In genomic region chr3:40452057-40452456, GRCh38 we compare ENCODE assay signal across 8 cellular contexts. TPM values are rescaled to one million over a fixed set of nuclear protein-coding genes. Genes with fewer than 3 reads are reported as not detected.
A peak's percentile ranks its signal among the peaks of the same experiment; 100 is the strongest.
DNase-seq lines count a peak whose midpoint lies in the region; ATAC-seq and TF ChIP-seq lines count a peak whose summit lies in the region.

No MANE protein-coding gene starts in this region.

- H3K4me3 ChIP-seq in left ventricle myocardium inferior (peak overlapping the region; percentile 81), vagina (peak overlapping the region; percentile 68 to 84)

- H3K9me3 Mint-ChIP-seq in brain, result peaks cover 0 to 3% (median 0%) of the 10 kb centered on the region in 5 experiments
- H3K9me3 Mint-ChIP-seq in mesothelial cell of epicardium, result no peaks in the 10 kb centered on the region

- TF ChIP-seq CTCF in left ventricle myocardium inferior (IDR thresholded peaks at IDR 0.05; ENCODE audit: borderline replicate concordance) (no peak), brain (conservative IDR thresholded peaks at IDR 0.05) (no peak), mesothelial cell of epicardium (IDR thresholded peaks at IDR 0.05; ENCODE audit: unreplicated experiment) (no peak), vagina (IDR thresholded peaks at IDR 0.05) (no peak)

- intact Hi-C loops in left ventricle myocardium inferior (cut with micrococcal nuclease) (no loop called here), left cardiac atrium (cut with DNase I) (loop anchor here in 1 of 2 donors (10.0 kb wide), 2 partner anchors 127 to 257 kb away; no protein-coding TSS in a partner anchor), vagina (cut with DNase I) (loop anchor here (10.0 kb wide), 1 partner anchor 53 kb away; the partner anchor contains the start of gene ZNF620)

- TF ChIP-seq POLR2A in vagina (IDR thresholded peaks at IDR 0.05), result no peak

- H3K27ac ChIP-seq in left ventricle myocardium inferior (replicated peaks) (peak overlapping the region; percentile 96), vagina (no peak overlapping the region)

- H3K9me3 ChIP-seq in left ventricle myocardium inferior (replicated peaks) (no peaks in the 10 kb centered on the region), vagina (no peaks in the 10 kb centered on the region)

- H3K27me3 ChIP-seq in left ventricle myocardium inferior (ENCODE audit: low read depth), result no peaks in the 10 kb centered on the region
- H3K27me3 ChIP-seq in vagina, result no peaks in the 10 kb centered on the region

- peaks cover 61% of the 10 kb centered on the region for H3K4me1 Mint-ChIP-seq in brain
- H3K4me1 Mint-ChIP-seq in mesothelial cell of epicardium, result peaks cover 25% of the 10 kb centered on the region

- no peaks in the 10 kb centered on the region for H3K36me3 Mint-ChIP-seq in brain
- H3K36me3 Mint-ChIP-seq in mesothelial cell of epicardium, result peaks cover 2% of the 10 kb centered on the region

- peaks cover 9% of the 10 kb centered on the region for H3K36me3 ChIP-seq in left ventricle myocardium inferior
- no peaks in the 10 kb centered on the region for H3K36me3 ChIP-seq in vagina

- peaks cover 34% of the 10 kb centered on the region for H3K4me1 ChIP-seq in left ventricle myocardium inferior
- peaks cover 26% of the 10 kb centered on the region for H3K4me1 ChIP-seq in vagina

- ATAC-seq in left cardiac atrium (no peak), GM19395 (IDR thresholded peaks at IDR 0.05; ENCODE audit: unreplicated experiment) (no peak), HG03565 (IDR thresholded peaks at IDR 0.05; ENCODE audit: unreplicated experiment) (no peak)

- H3K27ac Mint-ChIP-seq in brain (peak overlapping the region; percentile 95 to 99 (median 98)), mesothelial cell of epicardium (peak overlapping the region; percentile 99)

- H3K27me3 Mint-ChIP-seq in brain (peaks cover 5% of the 10 kb centered on the region), mesothelial cell of epicardium (ENCODE audit: low read depth) (no peaks in the 10 kb centered on the region)

- DNase-seq in left ventricle myocardium inferior, result no peak
- DNase-seq in left cardiac atrium, result no peak
- DNase-seq in mesothelial cell of epicardium (ENCODE audit: low spot score in 2 of 2, unreplicated experiment in 2 of 2), result no peak
- DNase-seq in vagina (ENCODE audit: extremely low spot score in 2 of 2), result no peak
- no peak for DNase-seq in NCI-H146 (lab: John Stamatoyannopoulos, UW)

- peak overlapping the region; percentile 94 to 100 (median 98) for H3K4me3 Mint-ChIP-seq in brain
- peak overlapping the region; percentile 85 for H3K4me3 Mint-ChIP-seq in mesothelial cell of epicardium

RNA-seq across cellular contexts. Expression of gene RPL14, which starts 5.1 kb away (rescaled TPM):
- 901 TPM for total RNA-seq in left ventricle myocardium inferior
- 1,000 to 10,000 TPM; 1,044 to 1,097 TPM for total RNA-seq in left cardiac atrium
- 635 TPM for polyA plus RNA-seq in brain (ENCODE audit: insufficient read depth, low read depth, low replicate concordance)
- 1,756 to 1,956 TPM (median 1,904 TPM) in 3 replicates for total RNA-seq in mesothelial cell of epicardium
- total RNA-seq in vagina, result 500 TPM

RNA-seq across cellular contexts. Expression of gene ZNF619, which starts 24.9 kb away (rescaled TPM):
- total RNA-seq in left ventricle myocardium inferior, result 3.6 TPM
- 1 to 10 TPM; 3.8 to 4.2 TPM for total RNA-seq in left cardiac atrium
- 1.8 TPM for polyA plus RNA-seq in brain (ENCODE audit: insufficient read depth, low read depth, low replicate concordance)
- 7.3 to 9.7 TPM (median 7.4 TPM) in 3 replicates for total RNA-seq in mesothelial cell of epicardium
- total RNA-seq in vagina, result 3.2 TPM

RNA-seq across cellular contexts. Expression of gene ZNF620, which starts 53.8 kb away (rescaled TPM):
- total RNA-seq in left ventricle myocardium inferior, result 2.3 TPM
- total RNA-seq in left cardiac atrium, result 1 to 10 TPM; 2.5 to 3.3 TPM
- polyA plus RNA-seq in brain (ENCODE audit: insufficient read depth, low read depth, low replicate concordance), result 3.5 TPM
- total RNA-seq in mesothelial cell of epicardium, result 15.1 to 16.7 TPM (median 15.8 TPM) in 3 replicates
- 1.5 TPM for total RNA-seq in vagina
